Comparison of ENCODE assay signal across 8 cellular contexts in the genomic region with DNA sequence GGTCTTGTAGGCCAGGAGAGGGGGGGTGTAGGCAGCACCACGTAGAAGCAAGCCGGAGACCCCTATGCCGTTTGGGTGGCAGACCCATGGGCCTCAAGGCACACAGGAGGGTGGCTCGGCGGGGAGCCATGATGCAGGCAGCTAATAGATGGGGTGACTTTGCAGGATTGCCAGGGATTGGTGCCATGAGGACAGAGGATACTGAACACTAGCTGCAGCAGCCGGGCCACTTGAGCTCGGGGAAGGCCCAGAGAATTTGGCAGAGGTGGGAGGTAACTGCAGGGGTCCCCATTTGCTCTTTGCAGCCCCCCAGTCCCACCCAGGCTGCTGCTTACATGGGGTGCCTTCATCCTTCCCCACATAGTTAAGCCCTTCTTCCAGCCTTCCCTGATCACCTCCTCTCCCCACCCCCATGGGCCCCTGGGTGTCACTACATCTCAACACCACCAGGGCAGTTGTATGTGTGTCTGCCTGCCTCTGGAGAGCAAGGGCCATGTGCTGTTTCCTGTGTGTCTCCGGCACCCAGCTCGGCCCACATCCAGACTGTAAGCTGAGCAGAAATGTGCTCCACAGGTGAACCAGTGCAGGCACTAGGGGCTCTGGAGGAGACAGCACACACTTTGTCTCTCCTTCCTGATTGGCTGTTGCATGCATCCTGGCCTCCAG. TPM values are rescaled to one million over a fixed set of nuclear protein-coding genes. Genes with fewer than 3 reads are reported as not detected.
DNase-seq lines count a peak whose midpoint lies in the region; ATAC-seq and TF ChIP-seq lines count a peak whose summit lies in the region.

No MANE protein-coding gene starts in this region.

- H3K36me3 Mint-ChIP-seq in WTC11, result no peaks in the 10 kb centered on the region

- H3K27ac ChIP-seq in iPS-18a (ENCODE audit: low read length) (no peak overlapping the region), uterus (peak overlapping the region; percentile 91 to 94)

- DNase-seq in stimulated activated naive CD4-positive, alpha-beta T cell (lab: John Stamatoyannopoulos, UW), result peak in 5 of 6 experiments; percentile 4 to 32 (median 19)
- no peak for DNase-seq in stimulated activated naive CD4-positive, alpha-beta T cell treated with Interleukin-2 at 50 U/mL for 16 hours (lab: John Stamatoyannopoulos, UW)
- DNase-seq in WTC11 (ENCODE audit: low spot score), result no peak
- no peak for DNase-seq in uterus
- DNase-seq in NCI-H1105 (lab: John Stamatoyannopoulos, UW), result no peak
- DNase-seq in D341Med (ENCODE audit: low spot score), result no peak

- peak overlapping the region; percentile 41; the same call in 1 of the 2 replicates for H3K27ac Mint-ChIP-seq in WTC11

- H3K4me1 Mint-ChIP-seq in WTC11, result peaks cover 50% of the 10 kb centered on the region

- ATAC-seq in WTC11 (0 out of 2 replicates have a peak, but pooled peaks have one; percentile 0), HG02798 (IDR thresholded peaks at IDR 0.05; ENCODE audit: poor library complexity, unreplicated experiment) (no peak)

- H3K27me3 ChIP-seq in iPS-18a (ENCODE audit: control insufficient read depth, insufficient read depth, low read length) (peaks cover 37% of the 10 kb centered on the region), uterus (no peaks in the 10 kb centered on the region)

- CTCF ChIA-PET in WTC11 (lab: Charles Lee), result interaction anchor here (0.6 to 3.1 kb wide), 21 partner anchors 8 to 288 kb away, joined by 3 to 12 read pairs (median 5); a partner anchor contains a TSS

- H3K4me1 ChIP-seq in iPS-18a (ENCODE audit: control insufficient read depth, low read depth, low read length), result peaks cover 32% of the 10 kb centered on the region
- peaks cover 6 to 33% of the 10 kb centered on the region in 2 donors for H3K4me1 ChIP-seq in uterus

- H3K4me3 Mint-ChIP-seq in WTC11, result peak overlapping the region; percentile 78

- H3K36me3 ChIP-seq in iPS-18a (ENCODE audit: control insufficient read depth, low read depth, low read length) (no peaks in the 10 kb centered on the region), uterus (no peaks in the 10 kb centered on the region)

- no peak overlapping the region for H3K9ac ChIP-seq in iPS-18a (ENCODE audit: low read length)

- H3K9me3 ChIP-seq in iPS-18a (ENCODE audit: control insufficient read depth, low read depth, low read length) (no peaks in the 10 kb centered on the region), uterus (no peaks in the 10 kb centered on the region)

- TF ChIP-seq CTCF in WTC11 (IDR thresholded peaks at IDR 0.05), result no peak
- no peak for TF ChIP-seq CTCF in uterus (IDR thresholded peaks at IDR 0.05)

- H3K9me3 Mint-ChIP-seq in WTC11, result no peaks in the 10 kb centered on the region

- POLR2A ChIA-PET in WTC11 (lab: Charles Lee), result interaction anchor here (1.2 kb wide), 1 partner anchor 51 kb away, joined by 3 read pairs; no protein-coding TSS in a partner anchor

- no peak for TF ChIP-seq POLR2A in uterus (IDR thresholded peaks at IDR 0.05)

- intact Hi-C loops in uterus (cut with DNase I; ENCODE audit: low total_unique reads), result loop anchor here (10.0 kb wide), 1 partner anchor 90 kb away; no protein-coding TSS in a partner anchor

- peaks cover 27% of the 10 kb centered on the region for H3K27me3 Mint-ChIP-seq in WTC11 (ENCODE audit: low read depth)

- H3K4me3 ChIP-seq in iPS-18a (ENCODE audit: low read length) (peak overlapping the region; percentile 68), uterus (no peak overlapping the region)

TF ChIP-seq in WTC11, 78 proteins besides CTCF, POLR2A, EP300 and RAD21:
- TF ChIP-seq, protein P1, sequence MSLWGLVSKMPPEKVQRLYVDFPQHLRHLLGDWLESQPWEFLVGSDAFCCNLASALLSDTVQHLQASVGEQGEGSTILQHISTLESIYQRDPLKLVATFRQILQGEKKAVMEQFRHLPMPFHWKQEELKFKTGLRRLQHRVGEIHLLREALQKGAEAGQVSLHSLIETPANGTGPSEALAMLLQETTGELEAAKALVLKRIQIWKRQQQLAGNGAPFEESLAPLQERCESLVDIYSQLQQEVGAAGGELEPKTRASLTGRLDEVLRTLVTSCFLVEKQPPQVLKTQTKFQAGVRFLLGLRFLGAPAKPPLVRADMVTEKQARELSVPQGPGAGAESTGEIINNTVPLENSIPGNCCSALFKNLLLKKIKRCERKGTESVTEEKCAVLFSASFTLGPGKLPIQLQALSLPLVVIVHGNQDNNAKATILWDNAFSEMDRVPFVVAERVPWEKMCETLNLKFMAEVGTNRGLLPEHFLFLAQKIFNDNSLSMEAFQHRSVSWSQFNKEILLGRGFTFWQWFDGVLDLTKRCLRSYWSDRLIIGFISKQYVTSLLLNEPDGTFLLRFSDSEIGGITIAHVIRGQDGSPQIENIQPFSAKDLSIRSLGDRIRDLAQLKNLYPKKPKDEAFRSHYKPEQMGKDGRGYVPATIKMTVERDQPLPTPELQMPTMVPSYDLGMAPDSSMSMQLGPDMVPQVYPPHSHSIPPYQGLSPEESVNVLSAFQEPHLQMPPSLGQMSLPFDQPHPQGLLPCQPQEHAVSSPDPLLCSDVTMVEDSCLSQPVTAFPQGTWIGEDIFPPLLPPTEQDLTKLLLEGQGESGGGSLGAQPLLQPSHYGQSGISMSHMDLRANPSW (CRISPR knock-in tag; conservative IDR thresholded peaks at IDR 0.05; ENCODE audit: low read depth), result no peak
- peak; percentile 18; the same call in 1 of the 2 replicates for TF ChIP-seq NFYB (CRISPR knock-in tag; conservative IDR thresholded peaks at IDR 0.05; ENCODE audit: low read depth)

RNA-seq across cellular contexts. Expression of a gene that starts 52.1 kb away (rescaled TPM):
- total RNA-seq in WTC11 (2021) (72.3 to 93.7 TPM (median 76.7 TPM) in 3 replicates), uterus (10 to 100 TPM; 24.8 to 94.6 (median 31.5) TPM)

Comparison
In these comparisons a context has a peak if more than half of its experiments do, and no peak if none do; other contexts are left out.
1. DNase-seq: peak in stimulated activated naive CD4-positive, alpha-beta T cell (5 of 6); none in stimulated activated naive CD4-positive, alpha-beta T cell treated with Interleukin-2 at 50 U/mL for 16 hours (single experiment), WTC11 (single experiment), uterus (0 of 2), NCI-H1105 (single experiment) and D341Med (single experiment).